ENCODE assay signal across 22 cellular contexts in the genomic region with DNA sequence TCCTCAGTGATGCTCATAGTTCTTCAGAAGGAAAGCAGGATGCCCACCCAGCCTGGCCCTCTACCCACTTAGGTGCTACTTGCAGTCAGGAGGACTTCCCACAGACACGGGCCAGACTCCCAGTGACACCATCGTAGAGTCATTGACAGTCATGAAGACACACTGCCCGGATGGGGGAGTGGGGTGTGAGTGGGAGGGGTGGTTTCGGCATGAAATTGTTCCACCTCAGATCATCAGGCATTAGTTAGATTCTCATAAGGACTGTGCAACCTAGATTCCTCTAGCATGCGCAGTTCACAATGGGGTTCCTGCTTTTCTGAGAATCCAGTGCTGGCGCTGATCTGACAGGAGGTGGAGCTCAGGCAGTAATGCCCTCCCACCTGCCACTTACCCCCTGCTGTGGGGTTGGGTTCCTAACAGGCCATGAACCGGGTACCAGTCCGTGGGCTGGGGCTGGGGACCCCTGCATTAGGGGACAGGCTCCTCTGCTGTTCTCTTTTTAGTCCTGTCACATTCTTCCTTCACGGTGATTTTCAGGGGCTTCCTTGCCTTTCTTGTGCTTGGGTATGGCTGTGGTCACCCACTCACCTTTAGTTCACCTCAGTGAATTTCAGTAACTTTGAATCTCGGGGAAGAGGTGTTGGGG.
A peak's percentile ranks its signal among the peaks of the same experiment; 100 is the strongest.
DNase-seq lines count a peak whose midpoint lies in the region; ATAC-seq and TF ChIP-seq lines count a peak whose summit lies in the region.
"Had no signal": no experiment of that assay in that cellular context is flagged by ENCODE, and none has a peak within 500 bp of the region (broad histone marks: within the 10 kb centered on the region; RNA-seq: fewer than 3 reads in every experiment).

No MANE protein-coding gene starts in this region.

- peaks cover 43% of the 10 kb centered on the region for H3K4me1 Mint-ChIP-seq in T-helper 2 cell treated with Interferon-gamma antibody and Interleukin-4, amounts not matched to agents 5 μg/mL and 100 μg/mL, for 36 hours (ENCODE audit: low read depth)
- peaks cover 49% of the 10 kb centered on the region for H3K4me1 Mint-ChIP-seq in nephron

- ATAC-seq in activated naive CD4-positive, alpha-beta T cell treated with anti-CD3 and anti-CD28 coated beads, Interleukin-2, amount 50 U/mL, for 72 hours, result peak; percentile 7 to 68
- peak; percentile 44 for ATAC-seq in stimulated activated naive CD8-positive, alpha-beta T cell treated with anti-CD3 and anti-CD28 coated beads, Interleukin-15, Interleukin-2, amounts not matched to agents 100 U/mL and 50 U/mL, for 24 hours
- no peak for ATAC-seq in HG02884 (IDR thresholded peaks at IDR 0.05; ENCODE audit: unreplicated experiment)
- ATAC-seq: left ventricle myocardium superior, mucosa of descending colon, psoas muscle, T-cell had no signal

- no peak for TF ChIP-seq CTCF in nephron (IDR thresholded peaks at IDR 0.05; ENCODE audit: unreplicated experiment in 3 of 3)

- no peaks in the 10 kb centered on the region for H3K27me3 Mint-ChIP-seq in T-helper 2 cell treated with Interferon-gamma antibody and Interleukin-4, amounts not matched to agents 5 μg/mL and 100 μg/mL, for 36 hours (ENCODE audit: low read depth)
- H3K27me3 Mint-ChIP-seq in nephron (ENCODE audit: low read depth), result peaks cover 4% of the 10 kb centered on the region
- H3K27me3 Mint-ChIP-seq: T-cell, type B pancreatic cell had no signal

- peaks cover 0 to 8% of the 10 kb centered on the region in 2 donors for H3K36me3 Mint-ChIP-seq in activated naive CD4-positive, alpha-beta T cell treated with anti-CD3 and anti-CD28 coated beads, Interleukin-2, amount 50 U/mL, for 72 hours
- no peaks in the 10 kb centered on the region for H3K36me3 Mint-ChIP-seq in T-helper 2 cell treated with Interferon-gamma antibody and Interleukin-4, amounts not matched to agents 5 μg/mL and 100 μg/mL, for 36 hours (ENCODE audit: low read depth)
- H3K36me3 Mint-ChIP-seq in nephron (ENCODE audit: low read depth), result no peaks in the 10 kb centered on the region
- H3K36me3 Mint-ChIP-seq: T-cell, type B pancreatic cell had no signal

- no peaks in the 10 kb centered on the region for H3K9me3 Mint-ChIP-seq in activated naive CD4-positive, alpha-beta T cell treated with anti-CD3 and anti-CD28 coated beads, Interleukin-2, amount 50 U/mL, for 72 hours
- no peaks in the 10 kb centered on the region for H3K9me3 Mint-ChIP-seq in T-helper 2 cell treated with Interferon-gamma antibody and Interleukin-4, amounts not matched to agents 5 μg/mL and 100 μg/mL, for 36 hours
- no peaks in the 10 kb centered on the region for H3K9me3 Mint-ChIP-seq in nephron
- H3K9me3 Mint-ChIP-seq: H9, T-cell, type B pancreatic cell had no signal

- no peak for DNase-seq in activated naive CD4-positive, alpha-beta T cell treated with anti-CD3 and anti-CD28 coated beads, Interleukin-2, amount 50 U/mL, for 72 hours (ENCODE audit: low spot score in 2 of 2)
- no peak for DNase-seq in activated naive CD4-positive, alpha-beta T cell (lab: John Stamatoyannopoulos, UW)
- peak; percentile 28 for DNase-seq in T-helper 2 cell treated with Interferon-gamma antibody and Interleukin-4, amounts not matched to agents 5 μg/mL and 100 μg/mL, for 36 hours (ENCODE audit: low spot score)
- DNase-seq in stimulated activated naive CD8-positive, alpha-beta T cell treated with anti-CD3 and anti-CD28 coated beads, Interleukin-15, Interleukin-2, amounts not matched to agents 100 U/mL and 50 U/mL, for 24 hours, result no peak
- no peak for DNase-seq in GM03348 (ENCODE audit: low spot score)
- no peak for DNase-seq in MV-4-11 (lab: John Stamatoyannopoulos, UW)
- DNase-seq: DMS79 treated with DMSO at 0.1 percent for 48 hours; effector CD4-positive, alpha-beta T cell; foreskin melanocyte; H9; hippocampal formation; left ventricle myocardium superior; mucosa of descending colon; NCI-H1048; NCI-H2029; NCI-H510A; psoas muscle; SIG-M5; T-cell had no signal

- peak overlapping the region; percentile 49 to 60 for H3K27ac Mint-ChIP-seq in activated naive CD4-positive, alpha-beta T cell treated with anti-CD3 and anti-CD28 coated beads, Interleukin-2, amount 50 U/mL, for 72 hours
- no peak overlapping the region for H3K27ac Mint-ChIP-seq in T-helper 2 cell treated with Interferon-gamma antibody and Interleukin-4, amounts not matched to agents 5 μg/mL and 100 μg/mL, for 36 hours
- peak overlapping the region; percentile 6 to 92 (median 32) for H3K27ac Mint-ChIP-seq in nephron
- H3K27ac Mint-ChIP-seq: H9, type B pancreatic cell had no signal

- H3K4me3 Mint-ChIP-seq in T-helper 2 cell treated with Interferon-gamma antibody and Interleukin-4, amounts not matched to agents 5 μg/mL and 100 μg/mL, for 36 hours, result no peak overlapping the region
- no peak overlapping the region for H3K4me3 Mint-ChIP-seq in nephron
- H3K4me3 Mint-ChIP-seq: H9, T-cell, type B pancreatic cell had no signal
